Comparison of ENCODE assay signal across 19 cellular contexts in genomic region chr7:27105161-27106122, GRCh38. TPM values are rescaled to one million over a fixed set of nuclear protein-coding genes. Genes with fewer than 3 reads are reported as not detected.
A peak's percentile ranks its signal among the peaks of the same experiment; 100 is the strongest.
DNase-seq lines count a peak whose midpoint lies in the region; ATAC-seq and TF ChIP-seq lines count a peak whose summit lies in the region.
"Had no signal": no experiment of that assay in that cellular context is flagged by ENCODE, and none has a peak within 500 bp of the region (broad histone marks: within the 10 kb centered on the region; RNA-seq: fewer than 3 reads in every experiment).

No MANE protein-coding gene starts in this region.

- H3K4me3 ChIP-seq in H7 (ENCODE audit: insufficient read depth, low read depth, low read length): no peak overlapping the region
- H3K4me3 ChIP-seq in left lung: no peak overlapping the region
- H3K4me3 ChIP-seq in sigmoid colon: peak overlapping the region in 3 of 4 donors; percentile 39 to 47 (median 44)

- H3K36me3 Mint-ChIP-seq in chondrocyte (ENCODE audit: low read depth): peaks cover 15% of the 10 kb centered on the region

- TF ChIP-seq CTCF in chondrocyte (IDR thresholded peaks at IDR 0.05) (no peak), left lung (IDR thresholded peaks at IDR 0.05) (no peak), sigmoid colon (IDR thresholded peaks at IDR 0.05) (no peak)

- no peaks in the 10 kb centered on the region for H3K9me3 ChIP-seq in left lung
- no peaks in the 10 kb centered on the region for H3K9me3 ChIP-seq in sigmoid colon

- no peak for ATAC-seq in left lung

- H3K27ac ChIP-seq in left lung (peak overlapping the region; percentile 82 to 90), sigmoid colon (peak overlapping the region; percentile 93 to 99 (median 94))

- 81 to 83% methylated on average over 15 of the region's 15 CpGs for WGBS in sigmoid colon, 2 donors

- TF ChIP-seq POLR2A in sigmoid colon (IDR thresholded peaks at IDR 0.05): no peak

- peak overlapping the region; percentile 99 for H3K27ac Mint-ChIP-seq in chondrocyte (ENCODE audit: unreplicated experiment)
- H3K27ac Mint-ChIP-seq: activated CD4-positive, alpha-beta T cell treated with anti-CD3 and anti-CD28 coated beads, Interleukin-2, amount 10 ng/mL, durations not matched to agents 24 days and 14 days; activated naive CD8-positive, alpha-beta T cell treated with anti-CD3 and anti-CD28 coated beads for 36 hours; activated T-cell treated with anti-CD3 and anti-CD28 coated beads, Interleukin-2, amount 50 U/mL, for 24 hours; T-helper 2 cell treated with Interferon-gamma antibody and Interleukin-4, amounts not matched to agents 5 μg/mL and 100 μg/mL, for 36 hours had no signal

- peaks cover 80% of the 10 kb centered on the region for H3K4me1 Mint-ChIP-seq in chondrocyte (ENCODE audit: low read depth)

- TF ChIP-seq EP300 in sigmoid colon (IDR thresholded peaks at IDR 0.05): no peak

- H3K4me3 Mint-ChIP-seq in chondrocyte (ENCODE audit: unreplicated experiment): peak overlapping the region; percentile 75
- H3K4me3 Mint-ChIP-seq: activated CD4-positive, alpha-beta T cell treated with anti-CD3 and anti-CD28 coated beads, Interleukin-2, amount 10 ng/mL, durations not matched to agents 24 days and 14 days; activated naive CD8-positive, alpha-beta T cell treated with anti-CD3 and anti-CD28 coated beads for 36 hours; activated T-cell treated with anti-CD3 and anti-CD28 coated beads, Interleukin-2, amount 50 U/mL, for 24 hours; T-helper 2 cell treated with Interferon-gamma antibody and Interleukin-4, amounts not matched to agents 5 μg/mL and 100 μg/mL, for 36 hours had no signal

- intact Hi-C loops in left lung (cut with DNase I) (no loop called here), sigmoid colon (cut with DNase I) (no loop called here)

- H3K4me1 ChIP-seq in left lung (peaks cover 10 to 39% of the 10 kb centered on the region in 2 donors), sigmoid colon (peaks cover 0 to 52% (median 23%) of the 10 kb centered on the region in 4 donors)

- DNase-seq in H7 (peak; percentile 26), chondrocyte (ENCODE audit: low spot score) (no peak), left lung (no peak), sigmoid colon (no peak), anterior cingulate cortex (lab: John Stamatoyannopoulos, UW) (no peak), NCI-H187 treated with DMSO at 0.1 percent for 48 hours (lab: John Stamatoyannopoulos, UW) (no peak), inferior parietal cortex (ENCODE audit: extremely low spot score) (no peak), NCI-H1694 (lab: John Stamatoyannopoulos, UW) (no peak)
- DNase-seq: activated CD4-positive, alpha-beta T cell treated with anti-CD3 and anti-CD28 coated beads, Interleukin-2, amount 10 ng/mL, durations not matched to agents 24 days and 14 days; activated naive CD8-positive, alpha-beta T cell treated with anti-CD3 and anti-CD28 coated beads for 36 hours; activated T-cell treated with anti-CD3 and anti-CD28 coated beads, Interleukin-2, amount 50 U/mL, for 24 hours; cortex of kidney; midbrain; MV-4-11; NCI-H2171; NK-92 treated with Interleukin-12 subunit alpha and Interleukin-12 subunit beta, amount 100 ng/mL, for 24 hours; Right ventricle myocardium superior; stimulated activated CD4-positive, alpha-beta T cell treated with anti-CD3 and anti-CD28 coated beads, Interleukin-2, amount 100 ng/mL, for 24 hours had no signal

- H3K36me3 ChIP-seq in H7 (replicated peaks; ENCODE audit: control insufficient read depth, insufficient read depth, low read length) (no peaks in the 10 kb centered on the region), left lung (peaks cover 0 to 5% of the 10 kb centered on the region in 2 donors), sigmoid colon (no peaks in the 10 kb centered on the region)

- no peaks in the 10 kb centered on the region for H3K9me3 Mint-ChIP-seq in chondrocyte (ENCODE audit: low read depth)
- H3K9me3 Mint-ChIP-seq: activated CD4-positive, alpha-beta T cell treated with anti-CD3 and anti-CD28 coated beads, Interleukin-2, amount 10 ng/mL, durations not matched to agents 24 days and 14 days; activated naive CD8-positive, alpha-beta T cell treated with anti-CD3 and anti-CD28 coated beads for 36 hours; activated T-cell treated with anti-CD3 and anti-CD28 coated beads, Interleukin-2, amount 50 U/mL, for 24 hours; T-helper 2 cell treated with Interferon-gamma antibody and Interleukin-4, amounts not matched to agents 5 μg/mL and 100 μg/mL, for 36 hours had no signal

- peaks cover 42% of the 10 kb centered on the region for H3K27me3 Mint-ChIP-seq in chondrocyte (ENCODE audit: low read depth)

- H3K27me3 ChIP-seq in H7 (ENCODE audit: control insufficient read depth, insufficient read depth, low read length) (peaks cover 100% of the 10 kb centered on the region), left lung (peaks cover 32 to 92% of the 10 kb centered on the region in 2 donors), sigmoid colon (no peaks in the 10 kb centered on the region)

RNA-seq across cellular contexts. Expression of gene HOXA2, which starts 3.0 kb away (rescaled TPM):
- not detected in 2 replicates for total RNA-seq in H7 (2014; rRNA removed; shearing (Covaris generic))
- 8.3 to 10.2 TPM in 2 of 3 replicates, not detected in the other for total RNA-seq in chondrocyte
- total RNA-seq in left lung: 1 to 10 TPM in 1 of 2 donors, under 1 TPM in 1; 0.61 to 1.4 TPM
- 1 to 10 TPM; 1.6 to 4.3 (median 3.2) TPM for total RNA-seq in sigmoid colon
- polyA plus RNA-seq in sigmoid colon: 1 to 10 TPM in 1 of 3 donors, under 1 TPM in 2; 0.60 to 1.9 (median 0.69) TPM
- total RNA-seq: activated CD4-positive, alpha-beta T cell treated with anti-CD3 and anti-CD28 coated beads, Interleukin-2, amount 10 ng/mL, durations not matched to agents 24 days and 14 days; activated naive CD8-positive, alpha-beta T cell treated with anti-CD3 and anti-CD28 coated beads for 36 hours had no signal

RNA-seq across cellular contexts. Expression of gene HOXA1, which starts 9.6 kb away (rescaled TPM):
- total RNA-seq in H7 (2014; rRNA removed; shearing (Covaris generic)): 0.10 TPM in 1 of 2 replicates, not detected in the other
- total RNA-seq in chondrocyte (2.7 to 2.9 TPM in 2 of 3 replicates, not detected in the other), left lung (under 1 TPM; 0.50 to 0.60 TPM), sigmoid colon (1 to 10 TPM in 2 of 4 donors, under 1 TPM in 2; 0.14 to 1.1 (median 0.95) TPM)
- 1 to 10 TPM in 2 of 3 donors, under 1 TPM in 1; 0.69 to 2.4 (median 2.0) TPM for polyA plus RNA-seq in sigmoid colon

RNA-seq across cellular contexts. Expression of gene HOXA4, which starts 25.1 kb away (rescaled TPM):
- total RNA-seq in H7 (2014; rRNA removed; shearing (Covaris generic)): not detected in 2 replicates
- 0.30 TPM in 1 of 3 replicates, not detected in the others for total RNA-seq in chondrocyte
- 1 to 10 TPM; 3.4 to 7.6 TPM for total RNA-seq in left lung
- 1 to 10 TPM; 2.0 to 4.2 (median 2.9) TPM for total RNA-seq in sigmoid colon
- 1 to 10 TPM in 2 of 3 donors, not detected in 1; 1.8 to 4.8 TPM for polyA plus RNA-seq in sigmoid colon
- total RNA-seq: activated CD4-positive, alpha-beta T cell treated with anti-CD3 and anti-CD28 coated beads, Interleukin-2, amount 10 ng/mL, durations not matched to agents 24 days and 14 days; activated naive CD8-positive, alpha-beta T cell treated with anti-CD3 and anti-CD28 coated beads for 36 hours had no signal

RNA-seq across cellular contexts. Expression of gene HOXA5, which starts 38.0 kb away (rescaled TPM):
- total RNA-seq in H7 (2014; rRNA removed; shearing (Covaris generic)): not detected in 2 replicates
- total RNA-seq in chondrocyte (not detected in 3 replicates), left lung (10 to 100 TPM; 16.1 to 21.6 TPM), sigmoid colon (10 to 100 TPM in 3 of 4 donors, 1 to 10 TPM in 1; 9.2 to 12.2 (median 11.2) TPM)
- 10 to 100 TPM in 1 of 3 donors, 1 to 10 TPM in 2; 3.2 to 14.3 (median 7.8) TPM for polyA plus RNA-seq in sigmoid colon
- total RNA-seq: activated CD4-positive, alpha-beta T cell treated with anti-CD3 and anti-CD28 coated beads, Interleukin-2, amount 10 ng/mL, durations not matched to agents 24 days and 14 days; activated naive CD8-positive, alpha-beta T cell treated with anti-CD3 and anti-CD28 coated beads for 36 hours had no signal

RNA-seq across cellular contexts. Expression of gene HOXA6, which starts 42.1 kb away (rescaled TPM):
- total RNA-seq in H7 (2014; rRNA removed; shearing (Covaris generic)): not detected in 2 replicates
- not detected in 3 replicates for total RNA-seq in chondrocyte
- 1 to 10 TPM; 3.5 to 5.0 TPM for total RNA-seq in left lung
- 1 to 10 TPM; 4.2 to 10.0 (median 4.5) TPM for total RNA-seq in sigmoid colon
- polyA plus RNA-seq in sigmoid colon: 1 to 10 TPM in 2 of 3 donors, not detected in 1; 1.6 to 8.1 TPM
- total RNA-seq: activated CD4-positive, alpha-beta T cell treated with anti-CD3 and anti-CD28 coated beads, Interleukin-2, amount 10 ng/mL, durations not matched to agents 24 days and 14 days; activated naive CD8-positive, alpha-beta T cell treated with anti-CD3 and anti-CD28 coated beads for 36 hours; Right ventricle myocardium superior had no signal

Comparison
In these comparisons a context has a peak if more than half of its experiments do, and no peak if none do; other contexts are left out.
1. H3K4me3 ChIP-seq: peak in sigmoid colon (3 of 4); none in H7 (single experiment) and left lung (0 of 2).